In the genomic region with DNA sequence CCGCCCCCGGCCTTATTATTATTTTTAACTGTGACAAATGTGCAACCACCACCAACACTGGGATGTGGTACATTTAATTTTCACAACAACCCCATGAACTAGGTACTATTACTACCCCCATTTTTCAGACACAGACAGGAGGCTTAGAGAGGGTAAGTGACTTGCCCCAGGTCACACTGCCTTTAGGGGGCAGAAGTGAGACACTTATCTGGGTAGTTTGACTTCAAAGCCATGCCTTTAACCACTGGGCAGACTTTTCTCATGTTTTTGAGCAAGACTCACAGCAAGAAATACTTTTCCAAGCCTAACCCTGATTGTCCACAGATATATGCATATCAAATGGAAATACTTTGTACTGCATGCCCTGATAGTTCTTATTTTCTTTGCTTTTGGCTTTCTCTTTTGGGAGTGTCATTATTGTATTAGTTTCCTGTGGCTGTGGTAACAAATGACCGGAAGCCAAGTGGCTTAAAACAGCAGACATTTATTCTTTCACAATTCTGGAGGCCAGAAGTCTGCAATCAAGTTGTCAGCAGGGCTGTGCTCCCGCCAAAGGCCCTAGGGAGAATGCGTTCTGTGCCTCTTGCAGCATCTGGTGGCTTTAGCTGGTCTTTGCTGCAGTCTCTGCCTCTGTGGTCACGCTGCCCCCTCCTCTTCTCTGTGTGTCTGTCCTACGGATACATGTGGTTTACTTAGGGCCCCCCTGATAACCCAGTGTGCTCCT, we compare ENCODE assay signal across 8 cellular contexts.
DNase-seq lines count a peak whose midpoint lies in the region; ATAC-seq, FAIRE-seq and TF ChIP-seq lines count a peak whose summit lies in the region.
"Had no signal": no experiment of that assay in that cellular context is flagged by ENCODE, and none has a peak within 500 bp of the region (broad histone marks: within the 10 kb centered on the region; RNA-seq: fewer than 3 reads in every experiment).

No MANE protein-coding gene starts in this region.

- ATAC-seq in HG03139 (IDR thresholded peaks at IDR 0.05; ENCODE audit: unreplicated experiment) (peak; percentile 49), lower lobe of right lung (peak in 1 of 2 donors; percentile 60), HG03025 (IDR thresholded peaks at IDR 0.05; ENCODE audit: low FRiP score, unreplicated experiment) (no peak), HG03457 (IDR thresholded peaks at IDR 0.05; ENCODE audit: unreplicated experiment) (no peak)
- ATAC-seq: mucosa of descending colon had no signal

- intact Hi-C loops in lower lobe of right lung (cut with DNase I) = no loop called here

- H3K27ac ChIP-seq in lower lobe of right lung = peak overlapping the region; percentile 2

- H3K27me3 ChIP-seq in lower lobe of right lung (ENCODE audit: low read depth) = no peaks in the 10 kb centered on the region

- no peak overlapping the region for H3K4me3 ChIP-seq in lower lobe of right lung
- H3K4me3 ChIP-seq: mucosa of descending colon had no signal

- TF ChIP-seq POLR2A in GM12892 (IDR thresholded peaks at IDR 0.05; ENCODE audit: low read depth, low read length) = no peak

- peaks cover 9% of the 10 kb centered on the region for H3K4me1 ChIP-seq in lower lobe of right lung

- DNase-seq in GM12892 (ENCODE audit: insufficient read length) (no peak), UCSD-AML1 (lab: John Stamatoyannopoulos, UW; ENCODE audit: unreplicated experiment) (peak; percentile 17), lower lobe of right lung (no peak), NCI-H524 treated with DMSO at 0.1 percent for 48 hours (lab: John Stamatoyannopoulos, UW) (no peak)

- TF ChIP-seq CTCF in lower lobe of right lung (IDR thresholded peaks at IDR 0.05) = no peak

- no peaks in the 10 kb centered on the region for H3K36me3 ChIP-seq in lower lobe of right lung

- no peaks in the 10 kb centered on the region for H3K9me3 ChIP-seq in lower lobe of right lung

- FAIRE-seq in GM12892 (lab: Jason Lieb, UNC) = peak; percentile 53
